19 cellular contexts compared by ENCODE assay signal in the genomic region with DNA sequence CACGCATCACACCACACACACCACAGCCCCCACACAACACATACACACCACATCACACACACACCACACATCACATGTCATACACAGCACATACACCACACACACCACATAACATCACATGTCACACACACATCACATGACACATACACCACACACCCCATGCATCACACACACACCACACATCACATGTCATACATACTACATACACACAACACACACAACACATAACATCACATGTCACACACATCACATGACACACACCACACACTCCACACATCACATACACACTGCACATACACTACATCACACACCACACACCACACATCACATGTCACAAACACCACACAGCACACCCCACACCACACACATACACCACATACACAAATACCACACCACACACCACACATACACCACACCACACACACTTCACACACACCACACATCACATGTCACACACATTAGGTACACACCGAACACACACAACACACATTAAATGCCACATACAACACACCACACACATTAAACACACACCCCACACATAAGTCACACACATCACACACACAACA. TPM values are rescaled to one million over a fixed set of nuclear protein-coding genes. Genes with fewer than 3 reads are reported as not detected.
DNase-seq lines count a peak whose midpoint lies in the region; ATAC-seq, FAIRE-seq and TF ChIP-seq lines count a peak whose summit lies in the region.
"Had no signal": no experiment of that assay in that cellular context is flagged by ENCODE, and none has a peak within 500 bp of the region (broad histone marks: within the 10 kb centered on the region; RNA-seq: fewer than 3 reads in every experiment).

No MANE protein-coding gene starts in this region.

- no peaks in the 10 kb centered on the region for H3K36me3 Mint-ChIP-seq in Caco-2 (ENCODE audit: insufficient read depth, unreplicated experiment)
- H3K36me3 Mint-ChIP-seq: CD8-positive, alpha-beta T cell had no signal

- BruUV-seq in K562 (replicated peaks; lab: Mats Ljungman, UMichigan) (no TSS peak), Caco-2 (replicated peaks; lab: Mats Ljungman, UMichigan) (no TSS peak)

- H3K27me3 ChIP-seq in HUES48 (ENCODE audit: control insufficient read depth, insufficient read depth, low read length) = no peaks in the 10 kb centered on the region
- H3K27me3 ChIP-seq in K562 (ENCODE audit: control insufficient read depth in 2 of 2, insufficient read depth in 2 of 2, low read length in 2 of 2) = no peaks in the 10 kb centered on the region
- H3K27me3 ChIP-seq in iPS-20b (ENCODE audit: insufficient read depth, low read length) = no peaks in the 10 kb centered on the region
- no peaks in the 10 kb centered on the region for H3K27me3 ChIP-seq in trophoblast cell (ENCODE audit: insufficient read depth, low read length)
- H3K27me3 ChIP-seq in Caco-2 (replicated peaks; ENCODE audit: control insufficient read depth, insufficient read depth, low read length) = no peaks in the 10 kb centered on the region

- no peak for TF ChIP-seq RAD21 in K562 (CRISPR knock-in tag; conservative IDR thresholded peaks at IDR 0.05 in 1 of 2, IDR thresholded peaks at IDR 0.05 in 1 of 2)

- DNase-seq in K562 (ENCODE audit: extremely low read depth in 1 of 4, low spot score in 3 of 4) (no peak), trophoblast cell (no peak), Caco-2 (no peak), LoVo (ENCODE audit: low spot score) (no peak), ureter (ENCODE audit: low spot score) (no peak)
- DNase-seq: CD8-positive, alpha-beta T cell; COR-L47; DMS 273 treated with DMSO at 0.1 percent for 48 hours; Karpas-422 had no signal

- H3K4ac ChIP-seq in trophoblast cell (ENCODE audit: low read depth, low read length) = no peak overlapping the region

- no peak overlapping the region for H2AFZ ChIP-seq in K562 (ENCODE audit: low read depth, low read length)
- no peak overlapping the region for H2AFZ ChIP-seq in trophoblast cell (ENCODE audit: insufficient read depth, low read length, poor library complexity)

- intact Hi-C loops in K562 (cut with micrococcal nuclease) = no loop called here
- intact Hi-C loops in Caco-2 (cut with micrococcal nuclease; ENCODE audit: unreplicated experiment) = no loop called here

- FAIRE-seq in K562 (lab: Jason Lieb, UNC) = no peak
- FAIRE-seq: A204.1, GM12891 had no signal

- POLR2A ChIA-PET in K562 (lab: Yijun Ruan, JAX) = no interaction called here
- POLR2A ChIA-PET in Caco-2 (lab: Charles Lee) = no interaction called here

- no peaks in the 10 kb centered on the region for H3K4me1 Mint-ChIP-seq in Caco-2 (ENCODE audit: low read depth, unreplicated experiment)

- TF ChIP-seq POLR2A in K562 (conservative IDR thresholded peaks at IDR 0.05) = no peak

- H3K36me3 ChIP-seq in HUES48 (ENCODE audit: control insufficient read depth, insufficient read depth, low read length) (no peaks in the 10 kb centered on the region), K562 (ENCODE audit: control insufficient read depth, insufficient read depth, low read length) (no peaks in the 10 kb centered on the region), iPS-20b (ENCODE audit: insufficient read depth, low read depth, low read length) (no peaks in the 10 kb centered on the region), trophoblast cell (ENCODE audit: control insufficient read depth in 1 of 2, insufficient read depth in 2 of 2, low read length in 2 of 2) (no peaks in the 10 kb centered on the region), Caco-2 (ENCODE audit: control insufficient read depth, insufficient read depth, low read length) (no peaks in the 10 kb centered on the region)

- H3K79me2 ChIP-seq in K562 (ENCODE audit: control insufficient read depth, insufficient read depth, low read length) (no peaks in the 10 kb centered on the region), trophoblast cell (ENCODE audit: control insufficient read depth, insufficient read depth, low read length, poor library complexity) (no peaks in the 10 kb centered on the region)

- no peak overlapping the region for H3K4me3 Mint-ChIP-seq in Caco-2 (ENCODE audit: unreplicated experiment)
- H3K4me3 Mint-ChIP-seq: CD14-positive monocyte; CD8-positive, alpha-beta T cell had no signal

- H3K9me1 ChIP-seq in K562 (ENCODE audit: control insufficient read depth, insufficient read depth, low read length) = no peaks in the 10 kb centered on the region

- no peak overlapping the region for H3K27ac Mint-ChIP-seq in Caco-2 (ENCODE audit: unreplicated experiment)
- H3K27ac Mint-ChIP-seq: CD14-positive monocyte; CD8-positive, alpha-beta T cell had no signal

- no peak overlapping the region for H3K14ac ChIP-seq in trophoblast cell (ENCODE audit: low read length)

- H2AK5ac ChIP-seq in trophoblast cell (ENCODE audit: low read length) = no peak overlapping the region

- in situ Hi-C loops in K562 (cut with MboI) = no loop called here

- peaks cover 97% of the 10 kb centered on the region for H3K9me3 ChIP-seq in HUES48 (ENCODE audit: control insufficient read depth, insufficient read depth, low read length)
- no peaks in the 10 kb centered on the region for H3K9me3 ChIP-seq in K562 (replicated peaks; ENCODE audit: control insufficient read depth, insufficient read depth, low read depth, low read length)
- H3K9me3 ChIP-seq in iPS-20b (ENCODE audit: insufficient read depth, low read depth, low read length) = peaks cover 98% of the 10 kb centered on the region
- peaks cover 72% of the 10 kb centered on the region for H3K9me3 ChIP-seq in trophoblast cell (ENCODE audit: insufficient read depth, low read depth, low read length)
- H3K9me3 ChIP-seq in Caco-2 = peaks cover 6% of the 10 kb centered on the region; the same call in 1 of the 2 replicates

- no peak overlapping the region for H4K8ac ChIP-seq in trophoblast cell (ENCODE audit: low read depth, low read length)

- H3K23ac ChIP-seq in trophoblast cell (ENCODE audit: low read length) = no peak overlapping the region

- TF ChIP-seq EP300 in K562 (IDR thresholded peaks at IDR 0.05; ENCODE audit: low read length) = no peak

- H4K12ac ChIP-seq in trophoblast cell (ENCODE audit: low read depth, low read length) = no peak overlapping the region

- H2BK5ac ChIP-seq in trophoblast cell (ENCODE audit: low read depth, low read length, poor library complexity) = no peak overlapping the region

- no peak overlapping the region for H3K9ac ChIP-seq in HUES48 (ENCODE audit: low read depth, low read length)
- H3K9ac ChIP-seq in K562 (ENCODE audit: insufficient read depth in 1 of 2, low read depth in 2 of 2, low read length in 2 of 2) = no peak overlapping the region
- H3K9ac ChIP-seq in iPS-20b (ENCODE audit: low read depth, low read length) = no peak overlapping the region
- no peak overlapping the region for H3K9ac ChIP-seq in trophoblast cell (ENCODE audit: low read length)

- WGBS in K562 (ENCODE audit: insufficient coverage, low coverage, missing lambda C conversion rate) = 8% methylated on average over 1 of the region's 2 CpGs
- 100% methylated on average over 1 of the region's 2 CpGs for WGBS in trophoblast cell (ENCODE audit: extremely low coverage, insufficient coverage, insufficient read length)

- no peak for TF ChIP-seq CTCF in K562 (IDR thresholded peaks at IDR 0.05 in 2 of 3, conservative IDR thresholded peaks at IDR 0.05 in 1 of 3; ENCODE audit: insufficient read depth in 2 of 3, low read depth in 1 of 3, low read length in 3 of 3)
- no peak for TF ChIP-seq CTCF in Caco-2 (IDR thresholded peaks at IDR 0.05; ENCODE audit: insufficient read depth in 1 of 2, low read depth in 1 of 2, low read length in 1 of 2, severe bottlenecking in 1 of 2, unreplicated experiment in 1 of 2)

- no peaks in the 10 kb centered on the region for H3K79me1 ChIP-seq in trophoblast cell (ENCODE audit: low read length)

- no peak overlapping the region for H3K4me2 ChIP-seq in K562 (ENCODE audit: insufficient read depth, low read length)
- no peak overlapping the region for H3K4me2 ChIP-seq in trophoblast cell (ENCODE audit: low read length)

- H2BK12ac ChIP-seq in trophoblast cell (ENCODE audit: low read length) = no peak overlapping the region

- H3K4me3 ChIP-seq in HUES48 (ENCODE audit: low read depth, low read length) (peak overlapping the region; percentile 33; the same call in 1 of the 2 replicates), K562 (no peak overlapping the region), iPS-20b (ENCODE audit: low read length) (peak overlapping the region; percentile 50), trophoblast cell (ENCODE audit: low read depth, low read length) (peak overlapping the region; percentile 57), Caco-2 (ENCODE audit: low read depth, low read length) (no peak overlapping the region)

- no peaks in the 10 kb centered on the region for H4K20me1 ChIP-seq in K562 (replicated peaks; ENCODE audit: control insufficient read depth, insufficient read depth, low read length)

- H2BK120ac ChIP-seq in trophoblast cell (ENCODE audit: insufficient read depth, low read length, poor library complexity) = no peak overlapping the region

- H3K27me3 Mint-ChIP-seq in Caco-2 (ENCODE audit: insufficient read depth, unreplicated experiment) = no peaks in the 10 kb centered on the region

- no peak for ATAC-seq in K562
- ATAC-seq: CD8-positive, alpha-beta T cell had no signal

- CTCF ChIA-PET in K562 (lab: Yijun Ruan, JAX; ENCODE audit: low intra/inter-chr PET ratio) (no interaction called here), Caco-2 (lab: Charles Lee) (no interaction called here)

- no peaks in the 10 kb centered on the region for H3K9me3 Mint-ChIP-seq in Caco-2 (ENCODE audit: unreplicated experiment)
- H3K9me3 Mint-ChIP-seq: CD8-positive, alpha-beta T cell had no signal

- H3K27ac ChIP-seq in HUES48 (ENCODE audit: low read depth, low read length) = no peak overlapping the region
- no peak overlapping the region for H3K27ac ChIP-seq in K562 (ENCODE audit: extremely low read depth, low read depth, low read length)
- no peak overlapping the region for H3K27ac ChIP-seq in iPS-20b (ENCODE audit: low read length)
- no peak overlapping the region for H3K27ac ChIP-seq in trophoblast cell (ENCODE audit: low read depth, low read length)
- H3K27ac ChIP-seq: HL-60 had no signal

- H4K91ac ChIP-seq in trophoblast cell (ENCODE audit: low read depth, low read length) = no peak overlapping the region

- H3K18ac ChIP-seq in trophoblast cell (ENCODE audit: low read length) = no peak overlapping the region

- H3K4me1 ChIP-seq in HUES48 (ENCODE audit: control insufficient read depth, insufficient read depth, low read length) (no peaks in the 10 kb centered on the region), K562 (replicated peaks in 1 of 2; ENCODE audit: control insufficient read depth in 2 of 2, insufficient read depth in 2 of 2, low read length in 2 of 2) (peaks cover 3 to 12% of the 10 kb centered on the region in 2 experiments; a peak in 3 of 5 replicates), iPS-20b (ENCODE audit: insufficient read depth, low read length) (no peaks in the 10 kb centered on the region), trophoblast cell (ENCODE audit: control insufficient read depth in 1 of 2, insufficient read depth in 2 of 2, low read length in 2 of 2) (no peaks in the 10 kb centered on the region), Caco-2 (peaks cover 8% of the 10 kb centered on the region; the same call in 1 of the 2 replicates)

RNA-seq across cellular contexts. Expression of gene LYPD8, which starts 1.8 kb away (rescaled TPM):
- total RNA-seq in K562 (2011; cell fraction: chromatin; rRNA removed; ENCODE audit: low replicate concordance) = 1.2 and 1.5 TPM in 2 replicates
- total RNA-seq in K562 (2011; cell fraction: nucleolus; rRNA removed) = 1.0 and 1.2 TPM in 2 replicates
- 1.4 and 2.1 TPM in 2 replicates for total RNA-seq in K562 (2011; cell fraction: nucleoplasm; rRNA removed)
- total RNA-seq in K562 (2014; rRNA removed) = 0.50 and 0.98 TPM in 2 replicates
- total RNA-seq in K562 (2014; rRNA removed; fragmentation: Illumina TruSeq; extraction: Trizol) = 0.86 and 1.3 TPM in 2 replicates
- 1.8 and 2.0 TPM in 2 replicates for total RNA-seq in K562 (2015; rRNA removed; fragmentation: Illumina TruSeq; extraction: Trizol)
- 0.87 and 1.0 TPM in 2 replicates for total RNA-seq in K562 (2021)
- 0.42 and 0.71 TPM in 2 replicates for polyA plus RNA-seq in K562 (2011; rRNA removed)
- polyA plus RNA-seq in K562 (2011; cell fraction: cytosol; rRNA removed) = 0.38 and 0.54 TPM in 2 replicates
- 0.20 and 0.42 TPM in 2 replicates for polyA plus RNA-seq in K562 (2011; cell fraction: nucleus; rRNA removed)
- 1.1 and 1.8 TPM in 2 replicates for polyA plus RNA-seq in K562 (2012)
- polyA plus RNA-seq in K562 (2014; fragmentation: Illumina TruSeq; extraction: Trizol) = 1.1 and 1.4 TPM in 2 replicates
- 1 to 10 TPM; 1.3 to 2.1 TPM for polyA plus RNA-seq in K562 (2014; fragmentation: Nextera tagmentation; extraction: Ambion mirVana)
- 0.71 and 1.4 TPM in 2 replicates for polyA plus RNA-seq in K562 (2014; rRNA removed)
- 0.87 and 1.3 TPM in 2 replicates for polyA minus RNA-seq in K562 (2011; rRNA and poly(A)+ RNA removed)
- 0.67 TPM in 1 of 2 replicates, not detected in the other for polyA minus RNA-seq in K562 (2011; cell fraction: cytosol; rRNA and poly(A)+ RNA removed)
- polyA minus RNA-seq in K562 (2011; cell fraction: nucleus; rRNA and poly(A)+ RNA removed) = 0.40 and 0.78 TPM in 2 replicates
- polyA plus RNA-seq in trophoblast cell (2013) = not detected in 2 replicates
- total RNA-seq in Caco-2 (2022) = not detected in 2 replicates
- total RNA-seq in ureter = not detected
- total RNA-seq: CD8-positive, alpha-beta T cell had no signal
- polyA plus RNA-seq: AG04450, BJ, CD14-positive monocyte had no signal

RNA-seq across cellular contexts. Expression of gene OR14I1, which starts 51.2 kb away (rescaled TPM):
- not detected in 2 replicates for total RNA-seq in K562 (2011; cell fraction: chromatin; rRNA removed; ENCODE audit: low replicate concordance)
- total RNA-seq in K562 (2011; cell fraction: nucleolus; rRNA removed) = not detected in 2 replicates
- not detected in 2 replicates for total RNA-seq in K562 (2011; cell fraction: nucleoplasm; rRNA removed)
- total RNA-seq in K562 (2014; rRNA removed) (not detected in 2 replicates), K562 (2014; rRNA removed; fragmentation: Illumina TruSeq; extraction: Trizol) (not detected in 2 replicates), K562 (2015; rRNA removed; fragmentation: Illumina TruSeq; extraction: Trizol) (not detected in 2 replicates), K562 (2021) (not detected in 2 replicates), Caco-2 (2022) (not detected in 2 replicates), ureter (not detected)
- polyA plus RNA-seq in K562 (2011; rRNA removed) (not detected in 2 replicates), K562 (2014; fragmentation: Illumina TruSeq; extraction: Trizol) (not detected in 2 replicates), K562 (2014; fragmentation: Nextera tagmentation; extraction: Ambion mirVana) (not detected), K562 (2014; rRNA removed) (not detected in 2 replicates)
- polyA plus RNA-seq in K562 (2011; cell fraction: cytosol; rRNA removed) = not detected in 2 replicates
- polyA plus RNA-seq in K562 (2011; cell fraction: nucleus; rRNA removed) = not detected in 2 replicates
- not detected in 2 replicates for polyA plus RNA-seq in K562 (2012)
- polyA minus RNA-seq in K562 (2011; rRNA and poly(A)+ RNA removed) = not detected in 2 replicates
- polyA minus RNA-seq in K562 (2011; cell fraction: cytosol; rRNA and poly(A)+ RNA removed) = not detected in 2 replicates
- not detected in 2 replicates for polyA minus RNA-seq in K562 (2011; cell fraction: nucleus; rRNA and poly(A)+ RNA removed)
- polyA plus RNA-seq in trophoblast cell (2013) = not detected in 2 replicates
- total RNA-seq: CD8-positive, alpha-beta T cell; Daoy; H4 had no signal
- polyA plus RNA-seq: AG04450, BJ, CD14-positive monocyte had no signal

Comparison
In these comparisons a context has a peak if more than half of its experiments do, and no peak if none do; other contexts are left out.
1. H3K4me3 ChIP-seq: peak in HUES48 (single experiment), iPS-20b (single experiment) and trophoblast cell (single experiment); none in K562 (single experiment) and Caco-2 (single experiment).